18 cellular contexts compared by ENCODE assay signal in genomic region chr2:160096414-160096813, GRCh38. TPM values are rescaled to one million over a fixed set of nuclear protein-coding genes. Genes with fewer than 3 reads are reported as not detected.
DNase-seq lines count a peak whose midpoint lies in the region; ATAC-seq and TF ChIP-seq lines count a peak whose summit lies in the region.
"Had no signal": no experiment of that assay in that cellular context is flagged by ENCODE, and none has a peak within 500 bp of the region (broad histone marks: within the 10 kb centered on the region; RNA-seq: fewer than 3 reads in every experiment).

No MANE protein-coding gene starts in this region.

- H3K27ac Mint-ChIP-seq in activated CD8-positive, alpha-beta T cell treated with anti-CD3 and anti-CD28 coated beads for 36 hours = no peak overlapping the region
- no peak overlapping the region for H3K27ac Mint-ChIP-seq in activated CD8-positive, alpha-beta T cell treated with anti-CD3 and anti-CD28 coated beads, Interleukin-2, amount 10 ng/mL, durations not matched to agents 7 days and 5 days

- no peaks in the 10 kb centered on the region for H4K20me1 ChIP-seq in PC-3 (ENCODE audit: low read length)

- H3K9me2 ChIP-seq in PC-3 (replicated peaks; ENCODE audit: low read length) = no peaks in the 10 kb centered on the region

- no peak overlapping the region for H2AFZ ChIP-seq in PC-3 (ENCODE audit: low read length)
- H2AFZ ChIP-seq: PC-9 had no signal

- no peak overlapping the region for H3K4me3 Mint-ChIP-seq in activated CD8-positive, alpha-beta T cell treated with anti-CD3 and anti-CD28 coated beads for 36 hours
- H3K4me3 Mint-ChIP-seq in activated CD8-positive, alpha-beta T cell treated with anti-CD3 and anti-CD28 coated beads, Interleukin-2, amount 10 ng/mL, durations not matched to agents 7 days and 5 days = no peak overlapping the region

- no peak overlapping the region for H3K4me3 ChIP-seq in PC-3 (ENCODE audit: low read length)
- H3K4me3 ChIP-seq: PC-9 had no signal

- no peaks in the 10 kb centered on the region for H3K27me3 ChIP-seq in PC-3 (ENCODE audit: low read length)
- H3K27me3 ChIP-seq: brain microvascular endothelial cell, neutrophil had no signal

- H3K9me3 ChIP-seq in PC-3 (ENCODE audit: low read length) = no peaks in the 10 kb centered on the region

- POLR2A ChIA-PET in activated CD8-positive, alpha-beta T cell treated with anti-CD3 and anti-CD28 coated beads for 36 hours (lab: Charles Lee) = interaction anchor here (1.0 kb wide), 1 partner anchor 19 kb away, joined by 3 read pairs; no protein-coding TSS in a partner anchor
- POLR2A ChIA-PET in activated CD8-positive, alpha-beta T cell treated with anti-CD3 and anti-CD28 coated beads, Interleukin-2, amount 10 ng/mL, durations not matched to agents 7 days and 5 days (lab: Charles Lee) = no interaction called here
- POLR2A ChIA-PET in PC-3 (lab: Charles Lee; ENCODE audit: unreplicated experiment) = no interaction called here

- H3K27ac ChIP-seq in epithelial cell of prostate = peak overlapping the region; percentile 39
- H3K27ac ChIP-seq in PC-3 (ENCODE audit: low read length) = no peak overlapping the region
- H3K27ac ChIP-seq: brain microvascular endothelial cell, neutrophil, PC-9 had no signal

- BruUV-seq in PC-3 (replicated peaks; lab: Mats Ljungman, UMichigan) = no TSS peak

- DNase-seq in activated CD8-positive, alpha-beta T cell treated with anti-CD3 and anti-CD28 coated beads for 36 hours = peak; percentile 58
- no peak for DNase-seq in activated CD8-positive, alpha-beta T cell treated with anti-CD3 and anti-CD28 coated beads, Interleukin-2, amount 10 ng/mL, durations not matched to agents 7 days and 5 days
- DNase-seq in epithelial cell of prostate (ENCODE audit: low read depth, low spot score) (peak; percentile 20), PC-3 (no peak), GM13976 (ENCODE audit: low spot score) (no peak), NCI-H187 (lab: John Stamatoyannopoulos, UW) (no peak)
- DNase-seq: ACHN; activated CD4-positive, CD25-positive, alpha-beta regulatory T cell; activated effector memory CD4-positive, alpha-beta T cell treated with Interleukin-2 at 50 U/mL for 16 hours; brain microvascular endothelial cell; mesendoderm; NCI-H1092; NCI-H446 treated with DMSO at 0.1 percent for 48 hours; PC-9 had no signal

- in situ Hi-C loops in GM13976 (cut with MboI; ENCODE audit: low sequenced_read_pairs, unreplicated experiment) = no loop called here

- CTCF ChIA-PET in activated CD8-positive, alpha-beta T cell treated with anti-CD3 and anti-CD28 coated beads for 36 hours (lab: Charles Lee) = interaction anchor here (0.9 to 4.5 kb wide), 6 partner anchors 12 to 968 kb away, joined by 3 to 22 read pairs (median 6); no protein-coding TSS in a partner anchor
- CTCF ChIA-PET in activated CD8-positive, alpha-beta T cell treated with anti-CD3 and anti-CD28 coated beads, Interleukin-2, amount 10 ng/mL, durations not matched to agents 7 days and 5 days (lab: Charles Lee) = interaction anchor here (1.3 to 3.4 kb wide), 2 partner anchors 13 to 874 kb away, joined by 3 to 12 read pairs; no protein-coding TSS in a partner anchor
- CTCF ChIA-PET in PC-3 (lab: Charles Lee) = no interaction called here

- peak; percentile 78 for ATAC-seq in activated CD8-positive, alpha-beta T cell treated with anti-CD3 and anti-CD28 coated beads for 36 hours
- no peak for ATAC-seq in activated CD8-positive, alpha-beta T cell treated with anti-CD3 and anti-CD28 coated beads, Interleukin-2, amount 10 ng/mL, durations not matched to agents 7 days and 5 days
- ATAC-seq in GM18870 (IDR thresholded peaks at IDR 0.05; ENCODE audit: unreplicated experiment) (peak; percentile 87), HG03565 (IDR thresholded peaks at IDR 0.05; ENCODE audit: unreplicated experiment) (peak; percentile 53), PC-3 (no peak)
- ATAC-seq: HCT116 had no signal

- intact Hi-C loops in activated CD8-positive, alpha-beta T cell treated with anti-CD3 and anti-CD28 coated beads for 36 hours (cut with micrococcal nuclease) = no loop called here
- intact Hi-C loops in PC-3 (cut with micrococcal nuclease) = no loop called here

- no peak overlapping the region for H3K4me2 ChIP-seq in PC-3 (ENCODE audit: low read length)
- H3K4me2 ChIP-seq: PC-9 had no signal

- no peak overlapping the region for H3K9ac ChIP-seq in PC-3 (ENCODE audit: low read length)

- H3F3A ChIP-seq in PC-3 (ENCODE audit: low read length, unreplicated experiment) = no peaks in the 10 kb centered on the region

- H3K27me3 Mint-ChIP-seq in activated CD8-positive, alpha-beta T cell treated with anti-CD3 and anti-CD28 coated beads for 36 hours = peaks cover 5% of the 10 kb centered on the region
- peaks cover 2% of the 10 kb centered on the region for H3K27me3 Mint-ChIP-seq in activated CD8-positive, alpha-beta T cell treated with anti-CD3 and anti-CD28 coated beads, Interleukin-2, amount 10 ng/mL, durations not matched to agents 7 days and 5 days (ENCODE audit: low read depth)

- no peak for TF ChIP-seq CTCF in activated CD8-positive, alpha-beta T cell treated with anti-CD3 and anti-CD28 coated beads for 36 hours (IDR thresholded peaks at IDR 0.05)
- TF ChIP-seq CTCF in PC-3 (conservative IDR thresholded peaks at IDR 0.05; ENCODE audit: low read depth, low read length) (no peak), GM13976 (IDR thresholded peaks at IDR 0.05; ENCODE audit: borderline replicate concordance, control extremely low read depth, extremely low read depth, insufficient read depth, missing control alignments) (no peak)

- H3K36me3 Mint-ChIP-seq in activated CD8-positive, alpha-beta T cell treated with anti-CD3 and anti-CD28 coated beads for 36 hours (ENCODE audit: low read depth) = peaks cover 3% of the 10 kb centered on the region
- no peaks in the 10 kb centered on the region for H3K36me3 Mint-ChIP-seq in activated CD8-positive, alpha-beta T cell treated with anti-CD3 and anti-CD28 coated beads, Interleukin-2, amount 10 ng/mL, durations not matched to agents 7 days and 5 days (ENCODE audit: low read depth)

- peaks cover 16% of the 10 kb centered on the region for H3K9me3 Mint-ChIP-seq in activated CD8-positive, alpha-beta T cell treated with anti-CD3 and anti-CD28 coated beads for 36 hours
- H3K9me3 Mint-ChIP-seq in activated CD8-positive, alpha-beta T cell treated with anti-CD3 and anti-CD28 coated beads, Interleukin-2, amount 10 ng/mL, durations not matched to agents 7 days and 5 days (ENCODE audit: insufficient read depth) = peaks cover 5% of the 10 kb centered on the region

- no peaks in the 10 kb centered on the region for H3K79me2 ChIP-seq in PC-3 (ENCODE audit: low read length)

- H3K4me1 Mint-ChIP-seq in activated CD8-positive, alpha-beta T cell treated with anti-CD3 and anti-CD28 coated beads for 36 hours (ENCODE audit: low read depth) = peaks cover 4% of the 10 kb centered on the region
- H3K4me1 Mint-ChIP-seq in activated CD8-positive, alpha-beta T cell treated with anti-CD3 and anti-CD28 coated beads, Interleukin-2, amount 10 ng/mL, durations not matched to agents 7 days and 5 days (ENCODE audit: low read depth) = no peaks in the 10 kb centered on the region

- no peaks in the 10 kb centered on the region for H3K36me3 ChIP-seq in PC-3 (ENCODE audit: low read depth, low read length)
- H3K36me3 ChIP-seq: brain microvascular endothelial cell, neutrophil had no signal

- peaks cover 3% of the 10 kb centered on the region; the same call in 1 of the 2 replicates for H3K4me1 ChIP-seq in PC-3 (ENCODE audit: insufficient read depth, low read length)

RNA-seq across cellular contexts. Expression of gene PLA2R1, which starts 34.0 kb away (rescaled TPM):
- total RNA-seq in activated CD8-positive, alpha-beta T cell treated with anti-CD3 and anti-CD28 coated beads for 36 hours = not detected
- total RNA-seq in activated CD8-positive, alpha-beta T cell treated with anti-CD3 and anti-CD28 coated beads, Interleukin-2, amount 10 ng/mL, durations not matched to agents 7 days and 5 days = not detected
- total RNA-seq in PC-3 (2014; rRNA removed) = 2.4 and 3.4 TPM in 2 replicates

Comparison
In these comparisons a context has a peak if more than half of its experiments do, and no peak if none do; other contexts are left out.
1. ATAC-seq: peak in activated CD8-positive, alpha-beta T cell treated with anti-CD3 and anti-CD28 coated beads for 36 hours (single experiment), GM18870 (single experiment) and HG03565 (single experiment); none in activated CD8-positive, alpha-beta T cell treated with anti-CD3 and anti-CD28 coated beads, Interleukin-2, amount 10 ng/mL, durations not matched to agents 7 days and 5 days (single experiment) and PC-3 (single experiment).
2. DNase-seq: peak in activated CD8-positive, alpha-beta T cell treated with anti-CD3 and anti-CD28 coated beads for 36 hours (single experiment) and epithelial cell of prostate (single experiment); none in activated CD8-positive, alpha-beta T cell treated with anti-CD3 and anti-CD28 coated beads, Interleukin-2, amount 10 ng/mL, durations not matched to agents 7 days and 5 days (single experiment), PC-3 (single experiment), GM13976 (single experiment) and NCI-H187 (0 of 2).